In genomic region chr13:112719556-112719955, GRCh38 we compare ENCODE assay signal across 27 cellular contexts. TPM values are rescaled to one million over a fixed set of nuclear protein-coding genes. Genes with fewer than 3 reads are reported as not detected.
A peak's percentile ranks its signal among the peaks of the same experiment; 100 is the strongest.
DNase-seq lines count a peak whose midpoint lies in the region; ATAC-seq and TF ChIP-seq lines count a peak whose summit lies in the region.
"Had no signal": no experiment of that assay in that cellular context is flagged by ENCODE, and none has a peak within 500 bp of the region (broad histone marks: within the 10 kb centered on the region; RNA-seq: fewer than 3 reads in every experiment).

No MANE protein-coding gene starts in this region.

- CTCF ChIA-PET in Calu3 (lab: Charles Lee) (no interaction called here), Panc1 (lab: Charles Lee) (no interaction called here)

- peak overlapping the region; percentile 73 for H3K9ac ChIP-seq in smooth muscle cell (ENCODE audit: low read depth)
- H3K9ac ChIP-seq: BLaER1 had no signal

- in situ Hi-C loops in Panc1 (cut with HindIII; ENCODE audit: low pct_unique_long_range_greater_than_20kb, low sequenced_read_pairs), result no loop called here

- no peaks in the 10 kb centered on the region for H3K36me3 ChIP-seq in Panc1 (ENCODE audit: control insufficient read depth, insufficient read depth, low read length)
- H3K36me3 ChIP-seq in hepatocyte (replicated peaks; ENCODE audit: insufficient read depth, low read depth), result no peaks in the 10 kb centered on the region
- no peaks in the 10 kb centered on the region for H3K36me3 ChIP-seq in smooth muscle cell (ENCODE audit: low read depth)
- H3K36me3 ChIP-seq: SJSA1 had no signal

- peaks cover 24% of the 10 kb centered on the region for H3K36me3 Mint-ChIP-seq in Calu3 (ENCODE audit: insufficient read depth, unreplicated experiment)

- no peaks in the 10 kb centered on the region for H3K9me3 Mint-ChIP-seq in Calu3 (ENCODE audit: low read depth, unreplicated experiment)

- peak overlapping the region; percentile 93 for H3K27ac Mint-ChIP-seq in Calu3 (ENCODE audit: unreplicated experiment)
- H3K27ac Mint-ChIP-seq: CD4-positive, CD25-positive, alpha-beta regulatory T cell had no signal

- ATAC-seq in Panc1 (no peak), HG02763 (IDR thresholded peaks at IDR 0.05; ENCODE audit: unreplicated experiment) (no peak)
- ATAC-seq: K562 had no signal

- 65% methylated on average over 2 of the region's 2 CpGs for WGBS in hepatocyte (ENCODE audit: low lambda C conversion rate, missing lambda C conversion rate)
- 62% methylated on average over 2 of the region's 2 CpGs for WGBS in smooth muscle cell (ENCODE audit: low lambda C conversion rate)

- H3K4me2 ChIP-seq in hepatocyte (no peak overlapping the region), smooth muscle cell (no peak overlapping the region)
- H3K4me2 ChIP-seq: BLaER1 had no signal

- H4K20me1 ChIP-seq in hepatocyte (ENCODE audit: insufficient read depth, poor library complexity, severe bottlenecking) (no peaks in the 10 kb centered on the region), smooth muscle cell (ENCODE audit: low read depth) (no peaks in the 10 kb centered on the region)

- H3K27ac ChIP-seq in Panc1 (ENCODE audit: low read length) (peak overlapping the region; percentile 94), hepatocyte (peak overlapping the region; percentile 94), smooth muscle cell (ENCODE audit: low read depth) (peak overlapping the region; percentile 91)
- H3K27ac ChIP-seq: BLaER1, SJSA1 had no signal

- no peaks in the 10 kb centered on the region for H3K27me3 Mint-ChIP-seq in Calu3 (ENCODE audit: unreplicated experiment)
- H3K27me3 Mint-ChIP-seq: CD4-positive, CD25-positive, alpha-beta regulatory T cell had no signal

- H3K4me1 ChIP-seq in Panc1 (ENCODE audit: control insufficient read depth, insufficient read depth, low read length) (peaks cover 56% of the 10 kb centered on the region), hepatocyte (ENCODE audit: insufficient read depth) (peaks cover 48% of the 10 kb centered on the region), smooth muscle cell (ENCODE audit: low read depth) (no peaks in the 10 kb centered on the region)

- BruUV-seq in Calu3 (replicated peaks; lab: Mats Ljungman, UMichigan) (no TSS peak), Panc1 (replicated peaks; lab: Mats Ljungman, UMichigan) (no TSS peak)

- intact Hi-C loops in Calu3 (cut with micrococcal nuclease; ENCODE audit: unreplicated experiment) (no loop called here), Panc1 (cut with micrococcal nuclease; ENCODE audit: unreplicated experiment) (no loop called here)

- POLR2A ChIA-PET in Panc1 (lab: Charles Lee), result no interaction called here

- TF ChIP-seq CTCF in Calu3 (IDR thresholded peaks at IDR 0.05; ENCODE audit: unreplicated experiment), result no peak
- TF ChIP-seq CTCF in Panc1 (IDR thresholded peaks at IDR 0.05), result no peak
- TF ChIP-seq CTCF in hepatocyte (IDR thresholded peaks at IDR 0.05; ENCODE audit: poor library complexity), result no peak
- TF ChIP-seq CTCF in smooth muscle cell (IDR thresholded peaks at IDR 0.05; ENCODE audit: borderline replicate concordance, insufficient read depth, poor library complexity, severe bottlenecking), result no peak

- peaks cover 12% of the 10 kb centered on the region for H3F3A ChIP-seq in smooth muscle cell (ENCODE audit: low read depth)

- H2AFZ ChIP-seq in hepatocyte (no peak overlapping the region), smooth muscle cell (ENCODE audit: low read depth) (no peak overlapping the region)

- H3K4me3 ChIP-seq in Panc1 (ENCODE audit: low read depth in 2 of 2, low read length in 2 of 2), result no peak overlapping the region
- H3K4me3 ChIP-seq in hepatocyte, result no peak overlapping the region
- H3K4me3 ChIP-seq in smooth muscle cell, result no peak overlapping the region
- H3K4me3 ChIP-seq: BLaER1, K562, SJSA1 had no signal

- DNase-seq in Calu3 (no peak), Panc1 (ENCODE audit: low read depth, low spot score) (no peak), hepatocyte (ENCODE audit: low spot score) (no peak), smooth muscle cell (lab: John Stamatoyannopoulos, UW; ENCODE audit: unreplicated experiment) (no peak), DMS53 (lab: John Stamatoyannopoulos, UW) (no peak), HK-2 (ENCODE audit: unreplicated experiment) (no peak), SW480 (ENCODE audit: low spot score) (no peak)
- DNase-seq: CD4-positive, CD25-positive, alpha-beta regulatory T cell; DMS79; EL; GDM1; HCEC 1CT; Kasumi-1; MV-4-11; NCI-H1105; NCI-H146; NCI-H1930; NCI-H2107; NCI-H446; NCI-H524 treated with DMSO at 0.1 percent for 48 hours; NCI-H774; Right ventricle myocardium superior; RPMI8226 had no signal

- H3K9me2 ChIP-seq in hepatocyte (replicated peaks; ENCODE audit: insufficient read depth), result no peaks in the 10 kb centered on the region

- peaks cover 27% of the 10 kb centered on the region for H3K4me1 Mint-ChIP-seq in Calu3 (ENCODE audit: low read depth, unreplicated experiment)

- no peaks in the 10 kb centered on the region for H3K9me3 ChIP-seq in Panc1 (ENCODE audit: control insufficient read depth, insufficient read depth, low read depth, low read length)
- H3K9me3 ChIP-seq in hepatocyte (ENCODE audit: low read depth), result no peaks in the 10 kb centered on the region
- H3K9me3 ChIP-seq in smooth muscle cell (replicated peaks; ENCODE audit: low read depth), result no peaks in the 10 kb centered on the region
- H3K9me3 ChIP-seq: BLaER1, SJSA1 had no signal

- no peaks in the 10 kb centered on the region for H3K27me3 ChIP-seq in Panc1 (ENCODE audit: control insufficient read depth, insufficient read depth, low read length)
- H3K27me3 ChIP-seq in hepatocyte, result no peaks in the 10 kb centered on the region
- H3K27me3 ChIP-seq in smooth muscle cell (ENCODE audit: low read depth), result no peaks in the 10 kb centered on the region
- H3K27me3 ChIP-seq: BLaER1, SJSA1 had no signal

- H3K4me3 Mint-ChIP-seq in Calu3 (ENCODE audit: low read depth, unreplicated experiment), result peak overlapping the region; percentile 24
- H3K4me3 Mint-ChIP-seq: CD4-positive, CD25-positive, alpha-beta regulatory T cell had no signal

- peaks cover 79% of the 10 kb centered on the region for H3K79me2 ChIP-seq in hepatocyte
- H3K79me2 ChIP-seq in smooth muscle cell (ENCODE audit: low read depth), result peaks cover 9% of the 10 kb centered on the region

RNA-seq across cellular contexts. Expression of gene ATP11A, which starts 29.7 kb away (rescaled TPM):
- total RNA-seq in Calu3 (2022) (113 and 115 TPM in 2 replicates), Panc1 (2021; ENCODE audit: unreplicated experiment) (85.8 TPM), hepatocyte (21.9 and 30.8 TPM in 2 replicates), smooth muscle cell (6.1 and 7.5 TPM in 2 replicates)
- polyA plus RNA-seq in Panc1 (2012; ENCODE audit: insufficient read length), result 63.9 TPM
- polyA plus RNA-seq in hepatocyte (28.7 and 38.2 TPM in 2 replicates), smooth muscle cell (6.5 and 15.2 TPM in 2 replicates)
